Comparison of ENCODE assay signal across 26 cellular contexts in the genomic region with DNA sequence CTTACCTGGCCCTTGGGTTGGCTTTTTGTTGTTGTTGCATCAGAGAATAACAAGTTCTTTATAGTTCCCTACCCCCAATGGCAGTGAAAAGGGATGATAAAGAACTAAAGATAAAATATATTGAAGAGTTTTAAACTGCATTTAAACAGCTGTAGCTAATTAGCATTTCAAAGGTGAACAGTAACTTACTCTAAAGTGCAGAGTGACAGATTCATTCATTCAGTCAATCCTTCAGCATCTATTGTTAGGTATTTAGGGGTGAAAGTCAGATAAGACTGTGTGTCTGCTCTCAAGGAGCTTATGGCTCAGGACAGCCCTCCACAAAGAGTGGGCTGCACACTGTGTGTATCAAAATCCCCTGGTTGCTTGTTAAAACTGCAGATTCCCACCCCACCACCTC.
"Had no signal": no experiment of that assay in that cellular context is flagged by ENCODE, and none has a peak within 500 bp of the region (broad histone marks: within the 10 kb centered on the region; RNA-seq: fewer than 3 reads in every experiment).

No MANE protein-coding gene starts in this region.

- H3K36me3 ChIP-seq: thyroid gland had no signal

- H3K9me3 ChIP-seq: esophagus squamous epithelium, thyroid gland, upper lobe of left lung, vagina had no signal

- H3K27me3 ChIP-seq: esophagus squamous epithelium, thyroid gland, upper lobe of left lung, vagina had no signal

- H3K4me3 Mint-ChIP-seq: activated naive CD4-positive, alpha-beta T cell treated with anti-CD3 and anti-CD28 coated beads, Interleukin-2, amount 10 ng/mL, durations not matched to agents 7 days and 5 days; activated T-helper 1 cell treated with anti-CD3 and anti-CD28 coated beads, Interleukin-12 subunit alpha, Interleukin-12 subunit beta, Interleukin-2, Interleukin-4 antibody, amounts not matched to agents 30 ng/mL and 10 ng/mL and 1 ng/mL, durations not matched to agents 14 hours and 24 hours and 36 hours; dendritic cell treated with granulocyte-macrophage colony-stimulating factor and Interleukin-4, amounts not matched to agents 40 ng/mL and 50 ng/mL, for 4 days; naive thymus-derived CD8-positive, alpha-beta T cell; stimulated activated naive CD8-positive, alpha-beta T cell treated with anti-CD3 and anti-CD28 coated beads, Interleukin-15, Interleukin-2, amounts not matched to agents 100 ng/mL and 50 ng/mL, for 24 hours; T-helper 1 cell treated with Interleukin-12 subunit alpha and Interleukin-12 subunit beta and Interleukin-4 antibody, amounts not matched to agents 30 μg/mL and 1 μg/mL, for 36 hours had no signal

- H3K27me3 Mint-ChIP-seq: activated naive CD4-positive, alpha-beta T cell treated with anti-CD3 and anti-CD28 coated beads, Interleukin-2, amount 10 ng/mL, durations not matched to agents 7 days and 5 days; naive thymus-derived CD8-positive, alpha-beta T cell; stimulated activated naive CD8-positive, alpha-beta T cell treated with anti-CD3 and anti-CD28 coated beads, Interleukin-15, Interleukin-2, amounts not matched to agents 100 ng/mL and 50 ng/mL, for 24 hours had no signal

- H3K9me3 Mint-ChIP-seq: activated naive CD4-positive, alpha-beta T cell treated with anti-CD3 and anti-CD28 coated beads, Interleukin-2, amount 10 ng/mL, durations not matched to agents 7 days and 5 days; activated T-helper 1 cell treated with anti-CD3 and anti-CD28 coated beads, Interleukin-12 subunit alpha, Interleukin-12 subunit beta, Interleukin-2, Interleukin-4 antibody, amounts not matched to agents 30 ng/mL and 10 ng/mL and 1 ng/mL, durations not matched to agents 14 hours and 24 hours and 36 hours; dendritic cell treated with granulocyte-macrophage colony-stimulating factor and Interleukin-4, amounts not matched to agents 40 ng/mL and 50 ng/mL, for 4 days; stimulated activated naive CD8-positive, alpha-beta T cell treated with anti-CD3 and anti-CD28 coated beads, Interleukin-15, Interleukin-2, amounts not matched to agents 100 ng/mL and 50 ng/mL, for 24 hours; T-helper 1 cell treated with Interleukin-12 subunit alpha and Interleukin-12 subunit beta and Interleukin-4 antibody, amounts not matched to agents 30 μg/mL and 1 μg/mL, for 36 hours had no signal

- H3K27ac ChIP-seq: epithelial cell of prostate, esophagus squamous epithelium, thyroid gland, upper lobe of left lung, vagina, VCaP had no signal

- ATAC-seq: naive thymus-derived CD8-positive, alpha-beta T cell had no signal

- DNase-seq: activated CD4-positive, alpha-beta T cell treated with anti-CD3 and anti-CD28 coated beads for 48 hours; activated CD4-positive, alpha-beta T cell treated with anti-CD3 and anti-CD28 coated beads, Interleukin-2, amount 50 U/mL, for 48 hours; activated CD8-positive, alpha-beta memory T cell treated with anti-CD3 and anti-CD28 coated beads for 24 hours; activated gamma-delta T cell; activated naive CD4-positive, alpha-beta T cell treated with anti-CD3 and anti-CD28 coated beads, Interleukin-2, amount 10 ng/mL, durations not matched to agents 7 days and 5 days; effector CD4-positive, alpha-beta T cell; esophagus squamous epithelium; foreskin melanocyte; islet precursor cell; mammary epithelial cell; naive thymus-derived CD8-positive, alpha-beta T cell; posterior cingulate gyrus; right cardiac atrium; stimulated activated CD4-positive, alpha-beta T cell treated with anti-CD3 and anti-CD28 coated beads, Interleukin-2, amount 100 ng/mL, for 48 hours; T-helper 9 cell; thyroid gland; upper lobe of left lung had no signal

- H3K4me1 ChIP-seq: esophagus squamous epithelium, thyroid gland, vagina had no signal

- H3K4me3 ChIP-seq: esophagus squamous epithelium, thyroid gland, upper lobe of left lung, vagina had no signal

- FAIRE-seq: endometrium, TTC549 had no signal

- H3K27ac Mint-ChIP-seq: activated naive CD4-positive, alpha-beta T cell treated with anti-CD3 and anti-CD28 coated beads, Interleukin-2, amount 10 ng/mL, durations not matched to agents 7 days and 5 days; dendritic cell treated with granulocyte-macrophage colony-stimulating factor and Interleukin-4, amounts not matched to agents 40 ng/mL and 50 ng/mL, for 4 days; T-helper 1 cell treated with Interleukin-12 subunit alpha and Interleukin-12 subunit beta and Interleukin-4 antibody, amounts not matched to agents 30 μg/mL and 1 μg/mL, for 36 hours had no signal
